ENCODE assay signal across 8 cellular contexts in the genomic region with DNA sequence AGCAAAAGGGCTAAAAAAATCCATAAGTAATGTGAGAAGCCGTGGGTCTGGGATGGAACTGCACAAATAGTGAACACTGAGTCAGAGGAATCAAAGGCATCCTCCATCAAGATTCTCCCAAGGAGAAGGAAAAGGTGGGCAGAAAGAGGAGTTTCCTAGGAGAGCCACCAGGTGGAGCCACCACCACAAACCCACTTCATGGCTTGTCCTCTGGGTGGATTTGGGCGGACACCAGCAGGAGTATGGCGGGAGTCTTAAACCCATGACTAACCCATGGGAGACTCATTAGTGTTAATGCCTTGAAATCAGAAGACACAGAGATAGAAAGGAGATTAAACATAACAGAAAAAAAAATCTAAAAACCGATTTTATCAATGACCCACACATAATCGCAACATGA.
DNase-seq lines count a peak whose midpoint lies in the region; ATAC-seq and TF ChIP-seq lines count a peak whose summit lies in the region.

No MANE protein-coding gene starts in this region.

- H3K4me1 ChIP-seq in hepatocyte (ENCODE audit: insufficient read depth) = no peaks in the 10 kb centered on the region

- no peak overlapping the region for H3K27ac ChIP-seq in hepatocyte

- H3K9me2 ChIP-seq in hepatocyte (replicated peaks; ENCODE audit: insufficient read depth) = no peaks in the 10 kb centered on the region

- WGBS in hepatocyte (ENCODE audit: low lambda C conversion rate, missing lambda C conversion rate) = 76% methylated on average over 5 of the region's 5 CpGs

- TF ChIP-seq CTCF in hepatocyte (IDR thresholded peaks at IDR 0.05; ENCODE audit: poor library complexity) = peak; percentile 45

- no peak overlapping the region for H2AFZ ChIP-seq in hepatocyte

- no peaks in the 10 kb centered on the region for H4K20me1 ChIP-seq in hepatocyte (ENCODE audit: insufficient read depth, poor library complexity, severe bottlenecking)

- DNase-seq in DMS114 treated with DMSO at 0.1 percent for 48 hours (lab: John Stamatoyannopoulos, UW; ENCODE audit: unreplicated experiment) (peak; percentile 34), HT1080 (ENCODE audit: low read depth) (peak; percentile 82), SK-MEL-5 (ENCODE audit: low read depth, low spot score) (peak; percentile 74), amniotic stem cell (lab: John Stamatoyannopoulos, UW) (peak; percentile 8), hepatocyte (ENCODE audit: low spot score) (peak; percentile 54)
- DNase-seq in stimulated activated CD4-positive, alpha-beta T cell treated with anti-CD3 and anti-CD28 coated beads, Interleukin-12 subunit alpha, Interleukin-12 subunit beta, amount 100 ng/mL, for 4 hours = peak; percentile 27

- in situ Hi-C loops in SK-MEL-5 (cut with HindIII; ENCODE audit: low pct_unique_long_range_greater_than_20kb, low sequenced_read_pairs) = no loop called here

- no peak overlapping the region for H3K4me2 ChIP-seq in hepatocyte

- H3K27me3 ChIP-seq in hepatocyte = no peaks in the 10 kb centered on the region

- H3K36me3 ChIP-seq in hepatocyte (replicated peaks; ENCODE audit: insufficient read depth, low read depth) = no peaks in the 10 kb centered on the region

- no peaks in the 10 kb centered on the region for H3K9me3 ChIP-seq in hepatocyte (ENCODE audit: low read depth)

- no peaks in the 10 kb centered on the region for H3K79me2 ChIP-seq in hepatocyte

- ATAC-seq in HG03571 (IDR thresholded peaks at IDR 0.05; ENCODE audit: unreplicated experiment) = no peak
- no peak for ATAC-seq in HG02588 (IDR thresholded peaks at IDR 0.05; ENCODE audit: unreplicated experiment)

- no peak overlapping the region for H3K4me3 ChIP-seq in hepatocyte

Comparison
In these comparisons a context has a peak if more than half of its experiments do, and no peak if none do; other contexts are left out.
1. DNase-seq: peak in every context shown above with its lines; median percentile 82 in HT1080; 74 in SK-MEL-5; 54 in hepatocyte; 34 in DMS114 treated with DMSO at 0.1 percent for 48 hours; 27 in stimulated activated CD4-positive, alpha-beta T cell treated with anti-CD3 and anti-CD28 coated beads, Interleukin-12 subunit alpha, Interleukin-12 subunit beta, amount 100 ng/mL, for 4 hours; 8 in amniotic stem cell.